1 cellular context compared by ENCODE assay signal in the genomic region with DNA sequence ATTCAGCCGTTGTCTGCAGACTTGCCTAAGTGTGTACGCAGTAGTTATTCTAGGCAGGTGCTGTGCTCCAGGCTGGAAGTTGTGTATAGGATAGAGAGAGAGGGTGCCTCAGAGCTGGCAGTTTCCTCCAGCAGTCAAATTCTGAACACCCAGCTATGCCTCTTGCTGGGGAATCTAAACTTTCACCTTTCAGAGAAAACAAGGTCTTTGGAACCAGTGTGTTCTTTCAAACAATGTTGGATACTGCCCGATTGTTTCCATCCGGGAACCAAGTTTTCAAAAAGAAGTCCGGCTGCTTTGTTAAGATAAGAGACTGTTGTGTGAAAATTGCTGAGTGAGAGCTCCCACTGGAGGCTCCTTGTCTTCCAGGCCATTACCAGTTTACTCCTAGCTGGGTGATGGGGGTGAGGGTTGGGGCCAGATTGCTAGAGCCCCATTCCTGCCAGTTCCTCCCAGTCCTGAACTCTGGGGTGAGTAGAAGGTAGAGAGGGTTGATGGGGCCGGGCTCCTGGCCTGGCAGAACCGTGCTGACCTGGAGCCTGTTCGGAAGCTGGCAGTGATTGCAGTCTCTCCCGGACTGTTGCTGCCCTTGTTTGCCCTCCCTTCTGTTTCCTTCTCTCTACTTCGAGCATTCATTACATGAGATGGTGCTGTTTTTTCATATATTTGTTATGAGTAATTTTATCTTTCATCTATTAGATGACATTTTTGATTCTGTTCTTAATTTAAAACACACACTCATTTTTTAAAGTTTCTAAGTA.
TF ChIP-seq lines count a peak whose summit lies in the region.

No MANE protein-coding gene starts in this region.

TF ChIP-seq in K562, 482 proteins besides CTCF, POLR2A, EP300 and RAD21 (continued from another document and continues in another):
- TF ChIP-seq, protein P1, sequence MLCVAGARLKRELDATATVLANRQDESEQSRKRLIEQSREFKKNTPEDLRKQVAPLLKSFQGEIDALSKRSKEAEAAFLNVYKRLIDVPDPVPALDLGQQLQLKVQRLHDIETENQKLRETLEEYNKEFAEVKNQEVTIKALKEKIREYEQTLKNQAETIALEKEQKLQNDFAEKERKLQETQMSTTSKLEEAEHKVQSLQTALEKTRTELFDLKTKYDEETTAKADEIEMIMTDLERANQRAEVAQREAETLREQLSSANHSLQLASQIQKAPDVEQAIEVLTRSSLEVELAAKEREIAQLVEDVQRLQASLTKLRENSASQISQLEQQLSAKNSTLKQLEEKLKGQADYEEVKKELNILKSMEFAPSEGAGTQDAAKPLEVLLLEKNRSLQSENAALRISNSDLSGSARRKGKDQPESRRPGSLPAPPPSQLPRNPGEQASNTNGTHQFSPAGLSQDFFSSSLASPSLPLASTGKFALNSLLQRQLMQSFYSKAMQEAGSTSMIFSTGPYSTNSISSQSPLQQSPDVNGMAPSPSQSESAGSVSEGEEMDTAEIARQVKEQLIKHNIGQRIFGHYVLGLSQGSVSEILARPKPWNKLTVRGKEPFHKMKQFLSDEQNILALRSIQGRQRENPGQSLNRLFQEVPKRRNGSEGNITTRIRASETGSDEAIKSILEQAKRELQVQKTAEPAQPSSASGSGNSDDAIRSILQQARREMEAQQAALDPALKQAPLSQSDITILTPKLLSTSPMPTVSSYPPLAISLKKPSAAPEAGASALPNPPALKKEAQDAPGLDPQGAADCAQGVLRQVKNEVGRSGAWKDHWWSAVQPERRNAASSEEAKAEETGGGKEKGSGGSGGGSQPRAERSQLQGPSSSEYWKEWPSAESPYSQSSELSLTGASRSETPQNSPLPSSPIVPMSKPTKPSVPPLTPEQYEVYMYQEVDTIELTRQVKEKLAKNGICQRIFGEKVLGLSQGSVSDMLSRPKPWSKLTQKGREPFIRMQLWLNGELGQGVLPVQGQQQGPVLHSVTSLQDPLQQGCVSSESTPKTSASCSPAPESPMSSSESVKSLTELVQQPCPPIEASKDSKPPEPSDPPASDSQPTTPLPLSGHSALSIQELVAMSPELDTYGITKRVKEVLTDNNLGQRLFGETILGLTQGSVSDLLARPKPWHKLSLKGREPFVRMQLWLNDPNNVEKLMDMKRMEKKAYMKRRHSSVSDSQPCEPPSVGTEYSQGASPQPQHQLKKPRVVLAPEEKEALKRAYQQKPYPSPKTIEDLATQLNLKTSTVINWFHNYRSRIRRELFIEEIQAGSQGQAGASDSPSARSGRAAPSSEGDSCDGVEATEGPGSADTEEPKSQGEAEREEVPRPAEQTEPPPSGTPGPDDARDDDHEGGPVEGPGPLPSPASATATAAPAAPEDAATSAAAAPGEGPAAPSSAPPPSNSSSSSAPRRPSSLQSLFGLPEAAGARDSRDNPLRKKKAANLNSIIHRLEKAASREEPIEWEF (CRISPR knock-in tag; IDR thresholded peaks at IDR 0.05): no peak
- TF ChIP-seq ELK3 (CRISPR knock-in tag; IDR thresholded peaks at IDR 0.05): no peak
- TF ChIP-seq NFIC (IDR thresholded peaks at IDR 0.05): peak; percentile 26; the same call in 1 of the 2 replicates
- TF ChIP-seq, protein P2, sequence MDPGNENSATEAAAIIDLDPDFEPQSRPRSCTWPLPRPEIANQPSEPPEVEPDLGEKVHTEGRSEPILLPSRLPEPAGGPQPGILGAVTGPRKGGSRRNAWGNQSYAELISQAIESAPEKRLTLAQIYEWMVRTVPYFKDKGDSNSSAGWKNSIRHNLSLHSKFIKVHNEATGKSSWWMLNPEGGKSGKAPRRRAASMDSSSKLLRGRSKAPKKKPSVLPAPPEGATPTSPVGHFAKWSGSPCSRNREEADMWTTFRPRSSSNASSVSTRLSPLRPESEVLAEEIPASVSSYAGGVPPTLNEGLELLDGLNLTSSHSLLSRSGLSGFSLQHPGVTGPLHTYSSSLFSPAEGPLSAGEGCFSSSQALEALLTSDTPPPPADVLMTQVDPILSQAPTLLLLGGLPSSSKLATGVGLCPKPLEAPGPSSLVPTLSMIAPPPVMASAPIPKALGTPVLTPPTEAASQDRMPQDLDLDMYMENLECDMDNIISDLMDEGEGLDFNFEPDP (CRISPR knock-in tag; IDR thresholded peaks at IDR 0.05): no peak
- no peak for TF ChIP-seq GTF2F1 (IDR thresholded peaks at IDR 0.05; ENCODE audit: low read depth, low read length)
- no peak for TF ChIP-seq FUS (optimal IDR thresholded peaks at IDR 0.05; ENCODE audit: low read depth, low read length)
- TF ChIP-seq RNF2 (IDR thresholded peaks at IDR 0.05): no peak
- no peak for TF ChIP-seq ZBTB12 (CRISPR knock-in tag; IDR thresholded peaks at IDR 0.05)
- TF ChIP-seq ZNF224 (CRISPR knock-in tag; IDR thresholded peaks at IDR 0.05): no peak
- TF ChIP-seq FOXK2 (conservative IDR thresholded peaks at IDR 0.05 in 1 of 2, IDR thresholded peaks at IDR 0.05 in 1 of 2; ENCODE audit: low read depth in 2 of 2): peak; percentile 39 to 49; a peak in 2 of 4 replicates
- no peak for TF ChIP-seq ZNF384 (IDR thresholded peaks at IDR 0.05; ENCODE audit: low read depth, low read length)
- TF ChIP-seq EP400 (IDR thresholded peaks at IDR 0.05): 0 out of 2 replicates have a peak, but pooled peaks have one; percentile 27
- no peak for TF ChIP-seq ZNF444 (CRISPR knock-in tag; IDR thresholded peaks at IDR 0.05)
- no peak for TF ChIP-seq ASH1L (IDR thresholded peaks at IDR 0.05; ENCODE audit: borderline replicate concordance, low read depth, partially characterized antibody)
- no peak for TF ChIP-seq MXI1 (IDR thresholded peaks at IDR 0.05; ENCODE audit: low read depth, low read length)
- TF ChIP-seq, protein P3, sequence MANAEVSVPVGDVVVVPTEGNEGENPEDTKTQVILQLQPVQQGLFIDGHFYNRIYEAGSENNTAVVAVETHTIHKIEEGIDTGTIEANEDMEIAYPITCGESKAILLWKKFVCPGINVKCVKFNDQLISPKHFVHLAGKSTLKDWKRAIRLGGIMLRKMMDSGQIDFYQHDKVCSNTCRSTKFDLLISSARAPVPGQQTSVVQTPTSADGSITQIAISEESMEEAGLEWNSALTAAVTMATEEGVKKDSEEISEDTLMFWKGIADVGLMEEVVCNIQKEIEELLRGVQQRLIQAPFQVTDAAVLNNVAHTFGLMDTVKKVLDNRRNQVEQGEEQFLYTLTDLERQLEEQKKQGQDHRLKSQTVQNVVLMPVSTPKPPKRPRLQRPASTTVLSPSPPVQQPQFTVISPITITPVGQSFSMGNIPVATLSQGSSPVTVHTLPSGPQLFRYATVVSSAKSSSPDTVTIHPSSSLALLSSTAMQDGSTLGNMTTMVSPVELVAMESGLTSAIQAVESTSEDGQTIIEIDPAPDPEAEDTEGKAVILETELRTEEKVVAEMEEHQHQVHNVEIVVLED (CRISPR knock-in tag; IDR thresholded peaks at IDR 0.05): no peak
- no peak for TF ChIP-seq EGR1 (conservative IDR thresholded peaks at IDR 0.05)
- TF ChIP-seq PPARD (CRISPR knock-in tag; IDR thresholded peaks at IDR 0.05): no peak
- no peak for TF ChIP-seq CHD1 (IDR thresholded peaks at IDR 0.05; ENCODE audit: low read length)
- TF ChIP-seq, protein P4, sequence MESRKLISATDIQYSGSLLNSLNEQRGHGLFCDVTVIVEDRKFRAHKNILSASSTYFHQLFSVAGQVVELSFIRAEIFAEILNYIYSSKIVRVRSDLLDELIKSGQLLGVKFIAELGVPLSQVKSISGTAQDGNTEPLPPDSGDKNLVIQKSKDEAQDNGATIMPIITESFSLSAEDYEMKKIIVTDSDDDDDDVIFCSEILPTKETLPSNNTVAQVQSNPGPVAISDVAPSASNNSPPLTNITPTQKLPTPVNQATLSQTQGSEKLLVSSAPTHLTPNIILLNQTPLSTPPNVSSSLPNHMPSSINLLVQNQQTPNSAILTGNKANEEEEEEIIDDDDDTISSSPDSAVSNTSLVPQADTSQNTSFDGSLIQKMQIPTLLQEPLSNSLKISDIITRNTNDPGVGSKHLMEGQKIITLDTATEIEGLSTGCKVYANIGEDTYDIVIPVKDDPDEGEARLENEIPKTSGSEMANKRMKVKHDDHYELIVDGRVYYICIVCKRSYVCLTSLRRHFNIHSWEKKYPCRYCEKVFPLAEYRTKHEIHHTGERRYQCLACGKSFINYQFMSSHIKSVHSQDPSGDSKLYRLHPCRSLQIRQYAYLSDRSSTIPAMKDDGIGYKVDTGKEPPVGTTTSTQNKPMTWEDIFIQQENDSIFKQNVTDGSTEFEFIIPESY (CRISPR knock-in tag; IDR thresholded peaks at IDR 0.05): no peak
- TF ChIP-seq KDM1A (IDR thresholded peaks at IDR 0.05): peak; percentile 68 to 69
- TF ChIP-seq ESRRB (CRISPR knock-in tag; IDR thresholded peaks at IDR 0.05; ENCODE audit: borderline replicate concordance): no peak
- TF ChIP-seq PTRF (tag; IDR thresholded peaks at IDR 0.05): no peak
- 0 out of 2 replicates have a peak, but pooled peaks have one; percentile 44 for TF ChIP-seq EHMT2 (IDR thresholded peaks at IDR 0.05)
- peak; percentile 71 for TF ChIP-seq DACH1 (IDR thresholded peaks at IDR 0.05; ENCODE audit: partially characterized antibody)
- no peak for TF ChIP-seq SIX5 (IDR thresholded peaks at IDR 0.05; ENCODE audit: borderline replicate concordance in 1 of 2, insufficient read depth in 1 of 2, low read depth in 1 of 2, low read length in 2 of 2)
- TF ChIP-seq SIRT6 (IDR thresholded peaks at IDR 0.05; ENCODE audit: low read depth, low read length): no peak
- no peak for TF ChIP-seq ZNF589 (CRISPR knock-in tag; IDR thresholded peaks at IDR 0.05; ENCODE audit: low read depth)
- TF ChIP-seq, protein P5, sequence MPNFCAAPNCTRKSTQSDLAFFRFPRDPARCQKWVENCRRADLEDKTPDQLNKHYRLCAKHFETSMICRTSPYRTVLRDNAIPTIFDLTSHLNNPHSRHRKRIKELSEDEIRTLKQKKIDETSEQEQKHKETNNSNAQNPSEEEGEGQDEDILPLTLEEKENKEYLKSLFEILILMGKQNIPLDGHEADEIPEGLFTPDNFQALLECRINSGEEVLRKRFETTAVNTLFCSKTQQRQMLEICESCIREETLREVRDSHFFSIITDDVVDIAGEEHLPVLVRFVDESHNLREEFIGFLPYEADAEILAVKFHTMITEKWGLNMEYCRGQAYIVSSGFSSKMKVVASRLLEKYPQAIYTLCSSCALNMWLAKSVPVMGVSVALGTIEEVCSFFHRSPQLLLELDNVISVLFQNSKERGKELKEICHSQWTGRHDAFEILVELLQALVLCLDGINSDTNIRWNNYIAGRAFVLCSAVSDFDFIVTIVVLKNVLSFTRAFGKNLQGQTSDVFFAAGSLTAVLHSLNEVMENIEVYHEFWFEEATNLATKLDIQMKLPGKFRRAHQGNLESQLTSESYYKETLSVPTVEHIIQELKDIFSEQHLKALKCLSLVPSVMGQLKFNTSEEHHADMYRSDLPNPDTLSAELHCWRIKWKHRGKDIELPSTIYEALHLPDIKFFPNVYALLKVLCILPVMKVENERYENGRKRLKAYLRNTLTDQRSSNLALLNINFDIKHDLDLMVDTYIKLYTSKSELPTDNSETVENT (CRISPR knock-in tag; IDR thresholded peaks at IDR 0.05): no peak
- TF ChIP-seq GABPB1 (CRISPR knock-in tag; IDR thresholded peaks at IDR 0.05): no peak
- TF ChIP-seq, protein P6, sequence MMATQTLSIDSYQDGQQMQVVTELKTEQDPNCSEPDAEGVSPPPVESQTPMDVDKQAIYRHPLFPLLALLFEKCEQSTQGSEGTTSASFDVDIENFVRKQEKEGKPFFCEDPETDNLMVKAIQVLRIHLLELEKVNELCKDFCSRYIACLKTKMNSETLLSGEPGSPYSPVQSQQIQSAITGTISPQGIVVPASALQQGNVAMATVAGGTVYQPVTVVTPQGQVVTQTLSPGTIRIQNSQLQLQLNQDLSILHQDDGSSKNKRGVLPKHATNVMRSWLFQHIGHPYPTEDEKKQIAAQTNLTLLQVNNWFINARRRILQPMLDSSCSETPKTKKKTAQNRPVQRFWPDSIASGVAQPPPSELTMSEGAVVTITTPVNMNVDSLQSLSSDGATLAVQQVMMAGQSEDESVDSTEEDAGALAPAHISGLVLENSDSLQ (IDR thresholded peaks at IDR 0.05): no peak
- no peak for TF ChIP-seq POLR2G (IDR thresholded peaks at IDR 0.05; ENCODE audit: low read depth, low read length)
- no peak for TF ChIP-seq BRD9 (IDR thresholded peaks at IDR 0.05; ENCODE audit: low read depth, partially characterized antibody)
- TF ChIP-seq RBFOX2 (IDR thresholded peaks at IDR 0.05; ENCODE audit: low read depth, low read length): no peak
- TF ChIP-seq SOX6 (IDR thresholded peaks at IDR 0.05): peak; percentile 86
- no peak for TF ChIP-seq SRF (CRISPR knock-in tag; IDR thresholded peaks at IDR 0.05)
